In the genomic region with DNA sequence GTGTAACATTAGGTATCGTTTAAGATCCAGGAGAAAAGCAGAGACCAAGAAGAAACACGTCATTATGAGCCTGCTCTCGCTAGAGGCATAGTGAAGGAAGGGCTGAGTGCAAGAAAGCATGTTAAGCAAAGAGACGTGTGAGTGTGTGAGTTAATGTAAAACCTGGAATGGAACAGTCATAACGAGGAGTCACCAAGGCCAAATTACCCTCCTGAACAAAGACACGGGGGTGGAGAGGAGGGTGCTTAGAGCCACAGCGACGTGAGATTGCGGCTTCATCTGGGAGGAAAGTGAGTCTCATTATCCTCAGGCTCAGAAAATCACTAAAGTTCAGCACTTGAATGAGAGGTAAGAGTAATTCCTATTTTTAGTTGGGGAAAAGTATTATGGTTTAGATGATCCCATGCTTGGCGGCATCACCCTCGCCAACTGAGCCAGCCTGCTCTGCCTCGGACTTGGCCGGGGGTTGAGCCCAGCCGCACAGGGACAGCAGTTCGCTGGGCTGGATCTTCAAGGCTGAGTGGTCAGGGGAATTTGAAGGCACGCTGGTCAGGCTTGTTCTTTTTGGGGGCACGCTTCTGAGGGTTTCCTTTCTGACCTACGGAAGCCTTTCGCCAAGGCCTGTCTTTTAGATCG, we compare ENCODE assay signal across 16 cellular contexts.
DNase-seq lines count a peak whose midpoint lies in the region; ATAC-seq, FAIRE-seq and TF ChIP-seq lines count a peak whose summit lies in the region.
"Had no signal": no experiment of that assay in that cellular context is flagged by ENCODE, and none has a peak within 500 bp of the region (broad histone marks: within the 10 kb centered on the region; RNA-seq: fewer than 3 reads in every experiment).

No MANE protein-coding gene starts in this region.

- no peak for DNase-seq in activated CD4-positive, alpha-beta T cell treated with anti-CD3 and anti-CD28 coated beads, Interleukin-2, amount 10 ng/mL, durations not matched to agents 24 days and 14 days
- no peak for DNase-seq in activated CD4-positive, alpha-beta T cell treated with anti-CD3 and anti-CD28 coated beads for 48 hours
- DNase-seq in K562 (ENCODE audit: extremely low read depth in 1 of 4, low spot score in 3 of 4) (no peak), osteocyte (ENCODE audit: extremely low spot score, unreplicated experiment) (peak; percentile 59), globus pallidus (ENCODE audit: low spot score) (no peak), Karpas-422 (no peak)
- DNase-seq: activated CD4-positive, CD25-positive, alpha-beta regulatory T cell; activated gamma-delta T cell; central memory CD4-positive, alpha-beta T cell; NCI-H1092 treated with DMSO at 0.1 percent for 48 hours; tibial artery had no signal

- no peak for TF ChIP-seq EP300 in K562 (IDR thresholded peaks at IDR 0.05; ENCODE audit: low read length)

- H3K79me2 ChIP-seq in K562 (ENCODE audit: control insufficient read depth, insufficient read depth, low read length) (no peaks in the 10 kb centered on the region), Karpas-422 (ENCODE audit: low read length) (peaks cover 7% of the 10 kb centered on the region; the same call in 1 of the 2 replicates)

- H3K4me3 Mint-ChIP-seq in activated CD4-positive, alpha-beta T cell treated with anti-CD3 and anti-CD28 coated beads, Interleukin-2, amount 10 ng/mL, durations not matched to agents 24 days and 14 days: no peak overlapping the region
- no peak overlapping the region for H3K4me3 Mint-ChIP-seq in osteocyte (ENCODE audit: unreplicated experiment)

- CTCF ChIA-PET in K562 (lab: Yijun Ruan, JAX; ENCODE audit: low intra/inter-chr PET ratio): interaction anchor here (0.6 kb wide), 1 partner anchor 716 kb away, joined by 3 read pairs; no protein-coding TSS in a partner anchor

- POLR2A ChIA-PET in K562 (lab: Yijun Ruan, JAX): interaction anchor here (1.5 kb wide), 1 partner anchor 8 kb away, joined by 4 read pairs; no protein-coding TSS in a partner anchor

- peaks cover 24% of the 10 kb centered on the region for H3K4me1 Mint-ChIP-seq in activated CD4-positive, alpha-beta T cell treated with anti-CD3 and anti-CD28 coated beads, Interleukin-2, amount 10 ng/mL, durations not matched to agents 24 days and 14 days
- H3K4me1 Mint-ChIP-seq in osteocyte (ENCODE audit: unreplicated experiment): peaks cover 3% of the 10 kb centered on the region

- FAIRE-seq in K562 (lab: Jason Lieb, UNC): no peak
- FAIRE-seq: A204.1 had no signal

- no peak overlapping the region for H2AFZ ChIP-seq in K562 (ENCODE audit: low read depth, low read length)
- H2AFZ ChIP-seq in Karpas-422 (ENCODE audit: low read length): no peak overlapping the region

- in situ Hi-C loops in K562 (cut with MboI): no loop called here

- H3K9me1 ChIP-seq in K562 (ENCODE audit: control insufficient read depth, insufficient read depth, low read length): no peaks in the 10 kb centered on the region

- no peak overlapping the region for H3K27ac ChIP-seq in K562 (ENCODE audit: extremely low read depth, low read depth, low read length)
- no peak overlapping the region for H3K27ac ChIP-seq in Karpas-422 (ENCODE audit: low read length)
- H3K27ac ChIP-seq: SJSA1, tibial artery had no signal

- peak; percentile 50 for ATAC-seq in GM21786 (IDR thresholded peaks at IDR 0.05; ENCODE audit: unreplicated experiment)
- ATAC-seq in K562: no peak
- ATAC-seq in HG02840 (IDR thresholded peaks at IDR 0.05; ENCODE audit: low FRiP score, unreplicated experiment): no peak
- ATAC-seq: esophagus mucosa had no signal

- TF ChIP-seq CTCF in K562 (IDR thresholded peaks at IDR 0.05 in 2 of 3, conservative IDR thresholded peaks at IDR 0.05 in 1 of 3; ENCODE audit: insufficient read depth in 2 of 3, low read depth in 1 of 3, low read length in 3 of 3): no peak
- TF ChIP-seq CTCF in osteocyte (IDR thresholded peaks at IDR 0.05): no peak

- no peak for TF ChIP-seq POLR2A in K562 (conservative IDR thresholded peaks at IDR 0.05)

- H3K4me2 ChIP-seq in K562 (ENCODE audit: insufficient read depth, low read length) (no peak overlapping the region), Karpas-422 (ENCODE audit: low read depth, low read length, poor library complexity, severe bottlenecking) (no peak overlapping the region)

- H3K27me3 ChIP-seq in K562 (ENCODE audit: control insufficient read depth in 2 of 2, insufficient read depth in 2 of 2, low read length in 2 of 2) (no peaks in the 10 kb centered on the region), Karpas-422 (ENCODE audit: low read length) (no peaks in the 10 kb centered on the region)
- H3K27me3 ChIP-seq: SJSA1, tibial artery had no signal

- 89% methylated on average over 19 of the region's 20 CpGs for WGBS in K562 (ENCODE audit: insufficient coverage, low coverage, missing lambda C conversion rate)

- H4K20me1 ChIP-seq in K562 (replicated peaks; ENCODE audit: control insufficient read depth, insufficient read depth, low read length) (no peaks in the 10 kb centered on the region), Karpas-422 (ENCODE audit: insufficient read depth, low read depth, low read length) (no peaks in the 10 kb centered on the region)

- H3K27me3 Mint-ChIP-seq in activated CD4-positive, alpha-beta T cell treated with anti-CD3 and anti-CD28 coated beads, Interleukin-2, amount 10 ng/mL, durations not matched to agents 24 days and 14 days: no peaks in the 10 kb centered on the region
- H3K27me3 Mint-ChIP-seq in osteocyte (ENCODE audit: unreplicated experiment): no peaks in the 10 kb centered on the region

- H3K9me3 ChIP-seq in K562 (replicated peaks; ENCODE audit: control insufficient read depth, insufficient read depth, low read depth, low read length): no peaks in the 10 kb centered on the region
- H3K9me3 ChIP-seq in Karpas-422 (ENCODE audit: low read length): no peaks in the 10 kb centered on the region
- H3K9me3 ChIP-seq: SJSA1, tibial artery had no signal

- no peaks in the 10 kb centered on the region for H3K9me3 Mint-ChIP-seq in activated CD4-positive, alpha-beta T cell treated with anti-CD3 and anti-CD28 coated beads, Interleukin-2, amount 10 ng/mL, durations not matched to agents 24 days and 14 days
- peaks cover 9% of the 10 kb centered on the region for H3K9me3 Mint-ChIP-seq in osteocyte (ENCODE audit: unreplicated experiment)

- H3K9me2 ChIP-seq in Karpas-422 (replicated peaks; ENCODE audit: insufficient read depth, low read length): no peaks in the 10 kb centered on the region

- H3K9ac ChIP-seq in K562 (ENCODE audit: insufficient read depth in 1 of 2, low read depth in 2 of 2, low read length in 2 of 2): no peak overlapping the region
- no peak overlapping the region for H3K9ac ChIP-seq in Karpas-422 (ENCODE audit: low read length)

- intact Hi-C loops in activated CD4-positive, alpha-beta T cell treated with anti-CD3 and anti-CD28 coated beads, Interleukin-2, amount 10 ng/mL, durations not matched to agents 24 days and 14 days (cut with micrococcal nuclease): no loop called here
- intact Hi-C loops in K562 (cut with micrococcal nuclease): no loop called here

- peaks cover 50% of the 10 kb centered on the region for H3K36me3 Mint-ChIP-seq in activated CD4-positive, alpha-beta T cell treated with anti-CD3 and anti-CD28 coated beads, Interleukin-2, amount 10 ng/mL, durations not matched to agents 24 days and 14 days (ENCODE audit: low read depth)
- H3K36me3 Mint-ChIP-seq in osteocyte (ENCODE audit: unreplicated experiment): peaks cover 63% of the 10 kb centered on the region

- H3K4me3 ChIP-seq in K562 (no peak overlapping the region), Karpas-422 (ENCODE audit: low read length) (no peak overlapping the region)
- H3K4me3 ChIP-seq: SJSA1, tibial artery had no signal

- H3K4me1 ChIP-seq in K562 (replicated peaks in 1 of 2; ENCODE audit: control insufficient read depth in 2 of 2, insufficient read depth in 2 of 2, low read length in 2 of 2): no peaks in the 10 kb centered on the region; a peak in 1 of 5 replicates
- H3K4me1 ChIP-seq in Karpas-422 (ENCODE audit: low read length): no peaks in the 10 kb centered on the region
- H3K4me1 ChIP-seq: SJSA1, tibial artery had no signal

- no TSS peak for BruUV-seq in K562 (replicated peaks; lab: Mats Ljungman, UMichigan)

- H3K36me3 ChIP-seq in K562 (ENCODE audit: control insufficient read depth, insufficient read depth, low read length) (peaks cover 63% of the 10 kb centered on the region), Karpas-422 (ENCODE audit: insufficient read depth, low read length) (no peaks in the 10 kb centered on the region; the same call in 1 of the 2 replicates)

- peak overlapping the region; percentile 41 for H3K27ac Mint-ChIP-seq in activated CD4-positive, alpha-beta T cell treated with anti-CD3 and anti-CD28 coated beads, Interleukin-2, amount 10 ng/mL, durations not matched to agents 24 days and 14 days
- no peak overlapping the region for H3K27ac Mint-ChIP-seq in osteocyte (ENCODE audit: unreplicated experiment)

- TF ChIP-seq RAD21 in K562 (CRISPR knock-in tag; conservative IDR thresholded peaks at IDR 0.05 in 1 of 2, IDR thresholded peaks at IDR 0.05 in 1 of 2): no peak

TF ChIP-seq in K562, 482 proteins besides CTCF, POLR2A, EP300 and RAD21:
- TF ChIP-seq KDM4B (IDR thresholded peaks at IDR 0.05; ENCODE audit: borderline replicate concordance in 2 of 2, low read depth in 1 of 2) (no peak), POLR2G (IDR thresholded peaks at IDR 0.05; ENCODE audit: low read depth, low read length) (0 out of 2 replicates have a peak, but pooled peaks have one; percentile 35), RBM22 (IDR thresholded peaks at IDR 0.05; ENCODE audit: low read depth, low read length, poor library complexity, severe bottlenecking) (peak; percentile 59)
